8 cellular contexts compared by ENCODE assay signal in genomic region chr4:139666735-139667266, GRCh38. TPM values are rescaled to one million over a fixed set of nuclear protein-coding genes. Genes with fewer than 3 reads are reported as not detected.
DNase-seq lines count a peak whose midpoint lies in the region; ATAC-seq and TF ChIP-seq lines count a peak whose summit lies in the region.

No MANE protein-coding gene starts in this region.

- peak overlapping the region; percentile 82 for H3K27ac ChIP-seq in PC-9
- H3K27ac ChIP-seq in thyroid gland, result peak overlapping the region; percentile 86 to 90 (median 87)

- POLR2A ChIA-PET in PC-9 (lab: Charles Lee; ENCODE audit: unreplicated experiment), result interaction anchor here (0.6 to 0.7 kb wide), 3 partner anchors 52 to 1051 kb away, joined by 6 to 14 read pairs (median 6); no protein-coding TSS in a partner anchor

- CTCF ChIA-PET in PC-9 (lab: Charles Lee), result interaction anchor here (1.0 to 2.2 kb wide), 2 partner anchors 10 to 63 kb away, joined by 3 to 8 read pairs; no protein-coding TSS in a partner anchor

- H2AFZ ChIP-seq in PC-9, result peak overlapping the region; percentile 92

- peak in 1 of 2 donors; percentile 1 for TF ChIP-seq POLR2A in thyroid gland (IDR thresholded peaks at IDR 0.05)

- TF ChIP-seq CTCF in PC-9 (conservative IDR thresholded peaks at IDR 0.05) (no peak), choroid plexus epithelial cell (conservative IDR thresholded peaks at IDR 0.05; ENCODE audit: low read depth, low read length) (no peak), thyroid gland (IDR thresholded peaks at IDR 0.05) (no peak)

- ATAC-seq in HG02571 (IDR thresholded peaks at IDR 0.05; ENCODE audit: unreplicated experiment), result no peak

- DNase-seq in DMS53 (lab: John Stamatoyannopoulos, UW), result peak; percentile 82
- DNase-seq in HT-29 (ENCODE audit: low spot score), result peak; percentile 80
- DNase-seq in PC-9, result peak; percentile 53 to 87
- peak; percentile 91 for DNase-seq in choroid plexus epithelial cell (ENCODE audit: low read depth)
- peak; percentile 51 to 82 for DNase-seq in lung microvascular endothelial cell (ENCODE audit: low read depth in 2 of 2)
- peak; percentile 35 to 56 for DNase-seq in thyroid gland
- no peak for DNase-seq in NCI-H226

- peaks cover 26% of the 10 kb centered on the region for H3F3A ChIP-seq in PC-9 (ENCODE audit: insufficient read depth, low read depth)

- H3K9me3 ChIP-seq in PC-9 (ENCODE audit: insufficient read depth, low read depth) (no peaks in the 10 kb centered on the region), thyroid gland (no peaks in the 10 kb centered on the region)

- H3K9me2 ChIP-seq in PC-9 (ENCODE audit: insufficient read depth), result no peaks in the 10 kb centered on the region

- no TSS peak for BruUV-seq in PC-9 (replicated peaks; lab: Mats Ljungman, UMichigan)

- intact Hi-C loops in PC-9 (cut with micrococcal nuclease; ENCODE audit: unreplicated experiment), result no loop called here
- intact Hi-C loops in thyroid gland (cut with DNase I), result no loop called here

- 48 to 49% methylated on average over 11 of the region's 11 CpGs for WGBS in thyroid gland, 2 donors

- H3K4me3 ChIP-seq in PC-9, result peak overlapping the region; percentile 56
- H3K4me3 ChIP-seq in choroid plexus epithelial cell (ENCODE audit: low read depth, low read length), result peak overlapping the region; percentile 64
- peak overlapping the region in 2 of 3 donors; percentile 37 to 65 for H3K4me3 ChIP-seq in thyroid gland (replicated peaks in 1 of 3)

- H4K20me1 ChIP-seq in PC-9 (ENCODE audit: insufficient read depth), result no peaks in the 10 kb centered on the region

- H3K36me3 ChIP-seq in PC-9 (ENCODE audit: low read depth) (no peaks in the 10 kb centered on the region), thyroid gland (no peaks in the 10 kb centered on the region)

- H3K27me3 ChIP-seq in PC-9 (ENCODE audit: insufficient read depth, low read depth) (no peaks in the 10 kb centered on the region), thyroid gland (no peaks in the 10 kb centered on the region)

- H3K4me2 ChIP-seq in PC-9, result peak overlapping the region; percentile 87

- H3K4me1 ChIP-seq in PC-9 (replicated peaks; ENCODE audit: insufficient read depth), result peaks cover 22% of the 10 kb centered on the region
- peaks cover 15 to 30% of the 10 kb centered on the region in 2 donors for H3K4me1 ChIP-seq in thyroid gland

- H3K79me2 ChIP-seq in PC-9 (ENCODE audit: low read depth), result peaks cover 48% of the 10 kb centered on the region

RNA-seq across cellular contexts. Expression of gene MGST2, which starts 1.2 kb away (rescaled TPM):
- total RNA-seq in HT-29 (2014; rRNA removed; shearing (Covaris generic)), result 30.5 and 32.8 TPM in 2 replicates
- total RNA-seq in PC-9 (2021), result 53.7 and 81.8 TPM in 2 replicates
- total RNA-seq in lung microvascular endothelial cell, result 60.1 and 79.4 TPM in 2 replicates
- 100 to 1,000 TPM in 1 of 4 donors, 10 to 100 TPM in 3; 34.0 to 117 (median 78.7) TPM for total RNA-seq in thyroid gland
